Comparison of ENCODE assay signal across 10 cellular contexts in genomic region chr3:4829031-4829394, GRCh38.
A peak's percentile ranks its signal among the peaks of the same experiment; 100 is the strongest.
DNase-seq lines count a peak whose midpoint lies in the region; ATAC-seq and TF ChIP-seq lines count a peak whose summit lies in the region.
"Had no signal": no experiment of that assay in that cellular context is flagged by ENCODE, and none has a peak within 500 bp of the region (broad histone marks: within the 10 kb centered on the region; RNA-seq: fewer than 3 reads in every experiment).

No MANE protein-coding gene starts in this region.

- no peak for ATAC-seq in GM19395 (IDR thresholded peaks at IDR 0.05; ENCODE audit: unreplicated experiment)

- H3K36me3 Mint-ChIP-seq in activated naive CD4-positive, alpha-beta T cell treated with anti-CD3 and anti-CD28 coated beads, Interleukin-2, amount 10 ng/mL, durations not matched to agents 7 days and 5 days = peaks cover 65% of the 10 kb centered on the region

- no peaks in the 10 kb centered on the region for H3K9me3 ChIP-seq in transverse colon

- H3K4me3 ChIP-seq in epithelial cell of esophagus (ENCODE audit: low read length) (no peak overlapping the region), transverse colon (no peak overlapping the region)

- intact Hi-C loops in transverse colon (cut with DNase I; ENCODE audit: low total_unique reads) = no loop called here

- H3K27ac Mint-ChIP-seq in activated naive CD4-positive, alpha-beta T cell treated with anti-CD3 and anti-CD28 coated beads, Interleukin-2, amount 10 ng/mL, durations not matched to agents 7 days and 5 days = peak overlapping the region; percentile 86

- TF ChIP-seq CTCF in epithelial cell of esophagus (IDR thresholded peaks at IDR 0.05; ENCODE audit: insufficient read depth, low read depth, low read length, missing control alignments) = no peak
- TF ChIP-seq CTCF in transverse colon (IDR thresholded peaks at IDR 0.05) = no peak

- H3K27me3 ChIP-seq in transverse colon = no peaks in the 10 kb centered on the region

- peaks cover 95% of the 10 kb centered on the region for H3K4me1 Mint-ChIP-seq in activated naive CD4-positive, alpha-beta T cell treated with anti-CD3 and anti-CD28 coated beads, Interleukin-2, amount 10 ng/mL, durations not matched to agents 7 days and 5 days

- H3K4me1 ChIP-seq in transverse colon = peaks cover 26 to 73% (median 48%) of the 10 kb centered on the region in 4 donors

- CTCF ChIA-PET in activated naive CD4-positive, alpha-beta T cell treated with anti-CD3 and anti-CD28 coated beads, Interleukin-2, amount 10 ng/mL, durations not matched to agents 7 days and 5 days (lab: Charles Lee) = interaction anchor here (1.2 to 2.4 kb wide), 4 partner anchors 23 to 148 kb away, joined by 3 to 16 read pairs (median 4); no protein-coding TSS in a partner anchor

- no peaks in the 10 kb centered on the region for H3K9me3 Mint-ChIP-seq in activated naive CD4-positive, alpha-beta T cell treated with anti-CD3 and anti-CD28 coated beads, Interleukin-2, amount 10 ng/mL, durations not matched to agents 7 days and 5 days

- H3K27ac ChIP-seq in transverse colon = peak overlapping the region; percentile 81 to 88 (median 84)
- H3K27ac ChIP-seq: KMS-11 had no signal

- no peak for TF ChIP-seq POLR2A in transverse colon (IDR thresholded peaks at IDR 0.05)

- WGBS in transverse colon (ENCODE audit: low coverage in 1 of 2), 2 donors = 40 to 83% methylated on average over 1 of the region's 1 CpG

- H3K27me3 Mint-ChIP-seq in activated naive CD4-positive, alpha-beta T cell treated with anti-CD3 and anti-CD28 coated beads, Interleukin-2, amount 10 ng/mL, durations not matched to agents 7 days and 5 days = no peaks in the 10 kb centered on the region

- in situ Hi-C loops in transverse colon (cut with MboI; ENCODE audit: low pct_ligation_motif_present in 1 of 4, low pct_unique_long_range_greater_than_20kb in 1 of 4, low sequenced_read_pairs in 3 of 4) = loop anchor here in 1 of 4 donors (25.0 kb wide), 1 partner anchor 158 kb away; the partner anchor contains the start of gene BHLHE40

- peak overlapping the region; percentile 25 for H3K4me3 Mint-ChIP-seq in activated naive CD4-positive, alpha-beta T cell treated with anti-CD3 and anti-CD28 coated beads, Interleukin-2, amount 10 ng/mL, durations not matched to agents 7 days and 5 days

- no peak for TF ChIP-seq EP300 in transverse colon (IDR thresholded peaks at IDR 0.05; ENCODE audit: low read depth)

- DNase-seq in activated naive CD4-positive, alpha-beta T cell treated with anti-CD3 and anti-CD28 coated beads, Interleukin-2, amount 10 ng/mL, durations not matched to agents 7 days and 5 days = no peak
- DNase-seq in activated naive CD4-positive, alpha-beta T cell (lab: John Stamatoyannopoulos, UW) = no peak
- DNase-seq in M059J (ENCODE audit: low read depth) = peak; percentile 27
- DNase-seq in epithelial cell of esophagus (ENCODE audit: low read depth) = peak; percentile 54
- DNase-seq in transverse colon = no peak
- DNase-seq in NCI-H446 treated with DMSO at 0.1 percent for 48 hours (lab: John Stamatoyannopoulos, UW) = no peak
- DNase-seq in cortex of kidney (lab: John Stamatoyannopoulos, UW) = no peak
- DNase-seq: activated CD4-positive, alpha-beta T cell treated with anti-CD3 and anti-CD28 coated beads for 1 hour had no signal

- H3K36me3 ChIP-seq in transverse colon = no peaks in the 10 kb centered on the region

Comparison
In these comparisons a context has a peak if more than half of its experiments do, and no peak if none do; other contexts are left out.
1. DNase-seq: peak in M059J (single experiment) and epithelial cell of esophagus (single experiment); none in activated naive CD4-positive, alpha-beta T cell treated with anti-CD3 and anti-CD28 coated beads, Interleukin-2, amount 10 ng/mL, durations not matched to agents 7 days and 5 days (single experiment), activated naive CD4-positive, alpha-beta T cell (0 of 4), transverse colon (single experiment), NCI-H446 treated with DMSO at 0.1 percent for 48 hours (single experiment) and cortex of kidney (single experiment).